In the genomic region with DNA sequence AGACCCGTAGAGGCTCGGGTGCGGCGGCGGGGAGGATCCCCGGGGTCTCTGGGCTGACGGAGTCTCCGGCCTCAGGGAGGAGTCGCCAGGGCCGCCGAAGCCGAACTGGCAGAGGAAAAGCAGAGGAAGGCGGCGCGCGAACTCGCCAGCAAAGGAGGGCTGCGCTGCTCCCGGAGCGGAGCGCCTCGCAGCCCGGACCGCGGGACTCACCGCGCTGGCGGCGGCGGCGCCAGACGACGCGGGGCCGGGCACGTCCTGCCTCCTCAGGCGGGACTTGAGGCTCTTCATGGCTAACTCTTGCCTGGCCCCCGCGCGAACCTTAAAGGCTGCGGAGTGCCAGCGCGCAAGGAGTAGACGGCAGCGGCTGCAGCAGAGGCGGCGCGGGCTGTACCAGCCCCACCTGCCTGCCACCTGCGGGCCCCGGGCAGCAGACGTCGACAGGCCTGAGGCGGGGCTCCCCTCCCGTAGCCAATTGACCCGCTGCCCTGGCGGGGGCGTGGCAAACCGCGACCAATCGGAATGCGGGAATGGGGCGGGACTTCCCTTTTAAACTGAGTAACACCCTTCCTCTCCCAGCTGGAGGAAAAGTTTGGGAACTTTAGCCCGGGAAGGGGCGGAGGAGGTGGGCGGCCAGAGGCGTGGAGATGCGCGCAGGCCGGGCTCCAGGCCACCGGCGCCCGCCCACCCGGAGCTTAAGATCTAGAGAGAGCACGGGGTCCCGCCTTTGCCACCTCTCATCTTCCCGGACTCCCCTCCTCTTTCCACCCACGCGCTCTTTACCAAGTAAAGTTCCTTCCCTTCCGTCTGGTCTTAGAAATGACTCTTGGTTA, we compare ENCODE assay signal across 8 cellular contexts. TPM values are rescaled to one million over a fixed set of nuclear protein-coding genes. Genes with fewer than 3 reads are reported as not detected.
DNase-seq lines count a peak whose midpoint lies in the region; ATAC-seq and TF ChIP-seq lines count a peak whose summit lies in the region.

A gene with protein sequence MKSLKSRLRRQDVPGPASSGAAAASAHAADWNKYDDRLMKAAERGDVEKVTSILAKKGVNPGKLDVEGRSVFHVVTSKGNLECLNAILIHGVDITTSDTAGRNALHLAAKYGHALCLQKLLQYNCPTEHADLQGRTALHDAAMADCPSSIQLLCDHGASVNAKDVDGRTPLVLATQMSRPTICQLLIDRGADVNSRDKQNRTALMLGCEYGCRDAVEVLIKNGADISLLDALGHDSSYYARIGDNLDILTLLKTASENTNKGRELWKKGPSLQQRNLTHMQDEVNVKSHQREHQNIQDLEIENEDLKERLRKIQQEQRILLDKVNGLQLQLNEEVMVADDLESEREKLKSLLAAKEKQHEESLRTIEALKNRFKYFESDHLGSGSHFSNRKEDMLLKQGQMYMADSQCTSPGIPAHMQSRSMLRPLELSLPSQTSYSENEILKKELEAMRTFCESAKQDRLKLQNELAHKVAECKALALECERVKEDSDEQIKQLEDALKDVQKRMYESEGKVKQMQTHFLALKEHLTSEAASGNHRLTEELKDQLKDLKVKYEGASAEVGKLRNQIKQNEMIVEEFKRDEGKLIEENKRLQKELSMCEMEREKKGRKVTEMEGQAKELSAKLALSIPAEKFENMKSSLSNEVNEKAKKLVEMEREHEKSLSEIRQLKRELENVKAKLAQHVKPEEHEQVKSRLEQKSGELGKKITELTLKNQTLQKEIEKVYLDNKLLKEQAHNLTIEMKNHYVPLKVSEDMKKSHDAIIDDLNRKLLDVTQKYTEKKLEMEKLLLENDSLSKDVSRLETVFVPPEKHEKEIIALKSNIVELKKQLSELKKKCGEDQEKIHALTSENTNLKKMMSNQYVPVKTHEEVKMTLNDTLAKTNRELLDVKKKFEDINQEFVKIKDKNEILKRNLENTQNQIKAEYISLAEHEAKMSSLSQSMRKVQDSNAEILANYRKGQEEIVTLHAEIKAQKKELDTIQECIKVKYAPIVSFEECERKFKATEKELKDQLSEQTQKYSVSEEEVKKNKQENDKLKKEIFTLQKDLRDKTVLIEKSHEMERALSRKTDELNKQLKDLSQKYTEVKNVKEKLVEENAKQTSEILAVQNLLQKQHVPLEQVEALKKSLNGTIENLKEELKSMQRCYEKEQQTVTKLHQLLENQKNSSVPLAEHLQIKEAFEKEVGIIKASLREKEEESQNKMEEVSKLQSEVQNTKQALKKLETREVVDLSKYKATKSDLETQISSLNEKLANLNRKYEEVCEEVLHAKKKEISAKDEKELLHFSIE (N-terminal part only) (minus strand): TSS at position 439 of the 830 bp plus-strand sequence. CDS start 151 bp downstream, at position 288.

- no peak within 1 kb of the TSS for H3K27ac Mint-ChIP-seq in activated naive CD4-positive, alpha-beta T cell treated with anti-CD3 and anti-CD28 coated beads, Interleukin-2, amount 10 ng/mL, durations not matched to agents 7 days and 5 days
- peak within 1 kb of the TSS; percentile 74 for H3K27ac Mint-ChIP-seq in stimulated activated naive CD8-positive, alpha-beta T cell treated with anti-CD3 and anti-CD28 coated beads, Interleukin-15, Interleukin-2, amounts not matched to agents 100 ng/mL and 50 ng/mL, for 24 hours

- ATAC-seq in GM21825 (IDR thresholded peaks at IDR 0.05; ENCODE audit: unreplicated experiment): peak; percentile 95

- peaks cover 6% of the 10 kb centered on the region for H3K27me3 ChIP-seq in Loucy (ENCODE audit: insufficient read depth, low read length, poor library complexity, severe bottlenecking)
- H3K27me3 ChIP-seq in SJSA1 (replicated peaks): no peaks in the 10 kb centered on the region
- H3K27me3 ChIP-seq in neural cell (ENCODE audit: insufficient read depth, low read depth, low read length): peaks cover 22% of the 10 kb centered on the region

- H4K20me1 ChIP-seq in Loucy (ENCODE audit: insufficient read depth, low read length, poor library complexity, severe bottlenecking): peaks cover 3% of the 10 kb centered on the region
- H4K20me1 ChIP-seq in neural cell (ENCODE audit: insufficient read depth): no peaks in the 10 kb centered on the region

- DNase-seq in DMS 273 treated with DMSO at 0.1 percent for 48 hours (lab: John Stamatoyannopoulos, UW): peak; percentile 72
- peak; percentile 98 to 99 for DNase-seq in SJSA1 (ENCODE audit: low read depth in 1 of 2, low spot score in 2 of 2)
- peak; percentile 86 for DNase-seq in activated naive CD4-positive, alpha-beta T cell treated with anti-CD3 and anti-CD28 coated beads, Interleukin-2, amount 10 ng/mL, durations not matched to agents 7 days and 5 days
- peak; percentile 96 for DNase-seq in foreskin melanocyte

- no peaks in the 10 kb centered on the region for H3K36me3 Mint-ChIP-seq in activated naive CD4-positive, alpha-beta T cell treated with anti-CD3 and anti-CD28 coated beads, Interleukin-2, amount 10 ng/mL, durations not matched to agents 7 days and 5 days
- no peaks in the 10 kb centered on the region for H3K36me3 Mint-ChIP-seq in stimulated activated naive CD8-positive, alpha-beta T cell treated with anti-CD3 and anti-CD28 coated beads, Interleukin-15, Interleukin-2, amounts not matched to agents 100 ng/mL and 50 ng/mL, for 24 hours (ENCODE audit: low read depth)

- H3K9ac ChIP-seq in Loucy (ENCODE audit: low read depth, low read length, poor library complexity, severe bottlenecking): peak within 1 kb of the TSS; percentile 75
- H3K9ac ChIP-seq in neural cell (ENCODE audit: low read length): peak within 1 kb of the TSS; percentile 9

- CTCF ChIA-PET in activated naive CD4-positive, alpha-beta T cell treated with anti-CD3 and anti-CD28 coated beads, Interleukin-2, amount 10 ng/mL, durations not matched to agents 7 days and 5 days (lab: Charles Lee): no interaction called here

- TF ChIP-seq CTCF in Loucy (conservative IDR thresholded peaks at IDR 0.05; ENCODE audit: low read length) (no peak), neural cell (IDR thresholded peaks at IDR 0.05; ENCODE audit: poor library complexity, severe bottlenecking) (peak; percentile 54)

- H3K4me2 ChIP-seq in Loucy (ENCODE audit: low read depth, low read length, poor library complexity, severe bottlenecking) (peak within 1 kb of the TSS; percentile 98), neural cell (ENCODE audit: low read length) (peak within 1 kb of the TSS; percentile 91)

- H2AFZ ChIP-seq in Loucy (ENCODE audit: low read length) (peak within 1 kb of the TSS; percentile 96), neural cell (ENCODE audit: low read depth, low read length) (no peak within 1 kb of the TSS)

- H3K4me3 Mint-ChIP-seq in activated naive CD4-positive, alpha-beta T cell treated with anti-CD3 and anti-CD28 coated beads, Interleukin-2, amount 10 ng/mL, durations not matched to agents 7 days and 5 days: peak within 1 kb of the TSS; percentile 83
- peak within 1 kb of the TSS; percentile 88 for H3K4me3 Mint-ChIP-seq in stimulated activated naive CD8-positive, alpha-beta T cell treated with anti-CD3 and anti-CD28 coated beads, Interleukin-15, Interleukin-2, amounts not matched to agents 100 ng/mL and 50 ng/mL, for 24 hours

- no peaks in the 10 kb centered on the region for H3K9me3 ChIP-seq in Loucy (ENCODE audit: insufficient read depth, low read depth, low read length)
- no peaks in the 10 kb centered on the region for H3K9me3 ChIP-seq in SJSA1 (replicated peaks)
- no peaks in the 10 kb centered on the region for H3K9me3 ChIP-seq in neural cell (ENCODE audit: low read length)

- H3K4me1 ChIP-seq in Loucy (ENCODE audit: insufficient read depth, low read length, poor library complexity, severe bottlenecking) (peaks cover 33% of the 10 kb centered on the region), SJSA1 (replicated peaks) (peaks cover 28% of the 10 kb centered on the region)

- H3K4me3 ChIP-seq in Loucy (ENCODE audit: low read length, poor library complexity, severe bottlenecking) (peak within 1 kb of the TSS; percentile 90), SJSA1 (peak within 1 kb of the TSS; percentile 85), neural cell (ENCODE audit: low read length) (peak within 1 kb of the TSS; percentile 80)

- H3K27ac ChIP-seq in SJSA1: peak within 1 kb of the TSS; percentile 67
- H3K27ac ChIP-seq in neural cell (ENCODE audit: low read length): no peak within 1 kb of the TSS

- H3K9me2 ChIP-seq in Loucy (replicated peaks; ENCODE audit: low read depth, low read length) (no peaks in the 10 kb centered on the region), neural cell (ENCODE audit: insufficient read depth, low read length) (no peaks in the 10 kb centered on the region)

- no peak for TF ChIP-seq EP300 in neural cell (conservative IDR thresholded peaks at IDR 0.05; ENCODE audit: poor library complexity, severe bottlenecking)

- H3F3A ChIP-seq in Loucy (ENCODE audit: low read depth) (no peaks in the 10 kb centered on the region; the same call in 1 of the 2 replicates), neural cell (ENCODE audit: insufficient read depth, low read length, poor library complexity, severe bottlenecking) (no peaks in the 10 kb centered on the region)

- peaks cover 50% of the 10 kb centered on the region for H3K27me3 Mint-ChIP-seq in activated naive CD4-positive, alpha-beta T cell treated with anti-CD3 and anti-CD28 coated beads, Interleukin-2, amount 10 ng/mL, durations not matched to agents 7 days and 5 days
- H3K27me3 Mint-ChIP-seq in stimulated activated naive CD8-positive, alpha-beta T cell treated with anti-CD3 and anti-CD28 coated beads, Interleukin-15, Interleukin-2, amounts not matched to agents 100 ng/mL and 50 ng/mL, for 24 hours: peaks cover 44% of the 10 kb centered on the region

- H3K79me2 ChIP-seq in Loucy (ENCODE audit: insufficient read depth, low read length) (peaks cover 13% of the 10 kb centered on the region), neural cell (replicated peaks; ENCODE audit: insufficient read depth, low read length) (no peaks in the 10 kb centered on the region)

- no peaks in the 10 kb centered on the region for H3K36me3 ChIP-seq in Loucy (ENCODE audit: insufficient read depth, low read length)
- peaks cover 8% of the 10 kb centered on the region; the same call in 1 of the 2 replicates for H3K36me3 ChIP-seq in SJSA1
- H3K36me3 ChIP-seq in neural cell (ENCODE audit: insufficient read depth, low read length): no peaks in the 10 kb centered on the region

- H3K9me3 Mint-ChIP-seq in activated naive CD4-positive, alpha-beta T cell treated with anti-CD3 and anti-CD28 coated beads, Interleukin-2, amount 10 ng/mL, durations not matched to agents 7 days and 5 days: no peaks in the 10 kb centered on the region
- no peaks in the 10 kb centered on the region for H3K9me3 Mint-ChIP-seq in stimulated activated naive CD8-positive, alpha-beta T cell treated with anti-CD3 and anti-CD28 coated beads, Interleukin-15, Interleukin-2, amounts not matched to agents 100 ng/mL and 50 ng/mL, for 24 hours

- peaks cover 25% of the 10 kb centered on the region for H3K4me1 Mint-ChIP-seq in activated naive CD4-positive, alpha-beta T cell treated with anti-CD3 and anti-CD28 coated beads, Interleukin-2, amount 10 ng/mL, durations not matched to agents 7 days and 5 days
- H3K4me1 Mint-ChIP-seq in stimulated activated naive CD8-positive, alpha-beta T cell treated with anti-CD3 and anti-CD28 coated beads, Interleukin-15, Interleukin-2, amounts not matched to agents 100 ng/mL and 50 ng/mL, for 24 hours (ENCODE audit: low read depth): peaks cover 24% of the 10 kb centered on the region

- TF ChIP-seq RAD21 in neural cell (conservative IDR thresholded peaks at IDR 0.05): peak; percentile 37

RNA-seq across cellular contexts. Expression of the gene that starts here (rescaled TPM):
- 26.8 and 27.8 TPM in 2 replicates for total RNA-seq in SJSA1 (2014; rRNA removed; shearing (Covaris generic))
- 0.10 and 5.1 TPM in 2 replicates for polyA plus RNA-seq in neural cell
- polyA minus RNA-seq in neural cell: 1.2 and 1.9 TPM in 2 replicates
